ENCODE assay signal across 1 cellular context in the genomic region with DNA sequence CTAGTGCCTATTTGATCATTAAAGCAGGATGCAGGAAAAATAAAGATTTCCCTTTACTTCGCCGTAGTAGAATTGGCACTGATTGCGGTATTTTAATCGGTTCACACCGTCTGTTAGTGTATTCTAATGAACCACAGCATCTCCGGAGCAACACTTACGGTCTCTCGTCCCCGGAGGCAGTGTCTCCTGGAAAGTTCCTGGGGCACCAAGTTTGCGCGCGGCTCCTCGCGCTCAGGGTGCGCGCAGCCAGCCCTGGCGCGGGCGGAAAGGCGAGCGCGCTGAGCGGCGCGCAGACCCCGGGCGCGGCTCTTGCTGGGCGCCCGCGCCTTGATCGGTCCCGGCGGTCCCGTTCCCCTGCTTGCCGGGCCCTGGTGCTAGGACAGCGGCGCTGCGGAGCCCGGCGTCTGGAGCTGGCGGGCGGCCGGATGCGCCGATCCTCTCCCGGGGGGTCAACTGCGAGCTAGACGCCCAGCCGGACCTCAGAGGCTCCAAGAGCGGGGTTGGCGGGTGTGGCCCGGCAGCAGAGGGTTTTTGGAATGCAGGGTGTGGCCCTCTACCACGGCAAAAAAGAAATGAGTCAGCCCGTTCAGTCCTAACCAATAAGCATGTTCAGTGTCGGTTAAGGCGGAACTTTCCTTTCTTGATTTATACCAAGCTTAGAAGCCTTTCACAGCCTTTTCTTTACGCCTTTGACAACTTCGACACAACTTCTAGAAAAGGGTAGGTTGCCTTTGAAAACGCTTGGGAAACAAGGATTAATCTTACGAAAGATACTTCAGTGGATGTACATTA.
TF ChIP-seq lines count a peak whose summit lies in the region.

No MANE protein-coding gene starts in this region.

TF ChIP-seq in HEK293, 187 proteins besides CTCF, POLR2A, EP300 and RAD21 (continued from another document and continues in another):
- TF ChIP-seq, protein P1, sequence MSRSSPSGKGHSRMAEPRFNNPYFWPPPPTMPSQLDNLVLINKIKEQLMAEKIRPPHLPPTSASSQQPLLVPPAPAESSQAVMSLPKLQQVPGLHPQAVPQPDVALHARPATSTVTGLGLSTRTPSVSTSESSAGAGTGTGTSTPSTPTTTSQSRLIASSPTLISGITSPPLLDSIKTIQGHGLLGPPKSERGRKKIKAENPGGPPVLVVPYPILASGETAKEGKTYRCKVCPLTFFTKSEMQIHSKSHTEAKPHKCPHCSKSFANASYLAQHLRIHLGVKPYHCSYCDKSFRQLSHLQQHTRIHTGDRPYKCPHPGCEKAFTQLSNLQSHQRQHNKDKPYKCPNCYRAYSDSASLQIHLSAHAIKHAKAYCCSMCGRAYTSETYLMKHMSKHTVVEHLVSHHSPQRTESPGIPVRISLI (tag by site-specific recombination; IDR thresholded peaks at IDR 0.05): no peak
- TF ChIP-seq ZNF266 (tag by site-specific recombination; IDR thresholded peaks at IDR 0.05; ENCODE audit: low read depth) (no peak), ZNF146 (tag by site-specific recombination; IDR thresholded peaks at IDR 0.05) (no peak), ZNF121 (tag by site-specific recombination; IDR thresholded peaks at IDR 0.05) (no peak), ZNF707 (tag by site-specific recombination; IDR thresholded peaks at IDR 0.05) (no peak), SP3 (tag by site-specific recombination; IDR thresholded peaks at IDR 0.05) (no peak), ZNF394 (tag by site-specific recombination; IDR thresholded peaks at IDR 0.05; ENCODE audit: borderline replicate concordance) (no peak), ZBTB11 (tag by site-specific recombination; conservative IDR thresholded peaks at IDR 0.05; ENCODE audit: low read depth) (0 out of 2 replicates have a peak, but pooled peaks have one; percentile 13), ZNF155 (tag by site-specific recombination; IDR thresholded peaks at IDR 0.05) (no peak), ZNF544 (tag by site-specific recombination; IDR thresholded peaks at IDR 0.05) (no peak), SALL2 (tag by site-specific recombination; IDR thresholded peaks at IDR 0.05; ENCODE audit: borderline replicate concordance) (no peak), ZNF48 (tag by site-specific recombination; IDR thresholded peaks at IDR 0.05) (no peak), ZSCAN18 (tag by site-specific recombination; IDR thresholded peaks at IDR 0.05) (no peak), ZNF501 (tag by site-specific recombination; IDR thresholded peaks at IDR 0.05) (no peak), ZNF670 (tag by site-specific recombination; IDR thresholded peaks at IDR 0.05; ENCODE audit: low read depth) (no peak), ZSCAN4 (tag by site-specific recombination; IDR thresholded peaks at IDR 0.05) (no peak), ZNF514 (tag by site-specific recombination; IDR thresholded peaks at IDR 0.05) (no peak), ZNF621 (tag by site-specific recombination; IDR thresholded peaks at IDR 0.05) (no peak), FEZF1 (tag by site-specific recombination; IDR thresholded peaks at IDR 0.05) (no peak), HOXC10 (CRISPR knock-in tag; IDR thresholded peaks at IDR 0.05) (no peak), ZNF433 (tag by site-specific recombination; IDR thresholded peaks at IDR 0.05; ENCODE audit: low read depth) (no peak), ZNF704 (tag by site-specific recombination; IDR thresholded peaks at IDR 0.05) (no peak), ZNF114 (tag by site-specific recombination; IDR thresholded peaks at IDR 0.05) (no peak), ZBTB20 (tag by site-specific recombination; IDR thresholded peaks at IDR 0.05) (peak; percentile 52; the same call in 1 of the 2 replicates), ZNF549 (tag by site-specific recombination; IDR thresholded peaks at IDR 0.05) (no peak), ZNF513 (tag by site-specific recombination; IDR thresholded peaks at IDR 0.05) (no peak), ZNF398 (tag by site-specific recombination; IDR thresholded peaks at IDR 0.05) (no peak), ZNF354C (tag by site-specific recombination; IDR thresholded peaks at IDR 0.05; ENCODE audit: borderline replicate concordance, low read depth) (no peak), ZSCAN23 (tag by site-specific recombination; IDR thresholded peaks at IDR 0.05) (no peak), SCRT1 (tag by site-specific recombination; IDR thresholded peaks at IDR 0.05; ENCODE audit: borderline replicate concordance) (no peak), KLF16 (tag by site-specific recombination; IDR thresholded peaks at IDR 0.05) (no peak), ZNF561 (tag by site-specific recombination; IDR thresholded peaks at IDR 0.05; ENCODE audit: borderline replicate concordance) (peak; percentile 80; the same call in 1 of the 2 replicates), KLF9 (tag by site-specific recombination; IDR thresholded peaks at IDR 0.05; ENCODE audit: low read depth) (peak; percentile 75; the same call in 1 of the 2 replicates), PRDM6 (tag by site-specific recombination; IDR thresholded peaks at IDR 0.05) (no peak), ZNF548 (tag by site-specific recombination; IDR thresholded peaks at IDR 0.05) (no peak), TRIM28 (IDR thresholded peaks at IDR 0.05; ENCODE audit: borderline replicate concordance, low read length) (no peak), ZNF792 (tag by site-specific recombination; IDR thresholded peaks at IDR 0.05) (no peak), ZNF423 (tag by site-specific recombination; IDR thresholded peaks at IDR 0.05) (no peak), MEIS1 (CRISPR knock-in tag; IDR thresholded peaks at IDR 0.05; ENCODE audit: borderline replicate concordance) (no peak), GFI1B (tag by site-specific recombination; IDR thresholded peaks at IDR 0.05) (no peak), ZBTB17 (tag by site-specific recombination; IDR thresholded peaks at IDR 0.05) (peak; percentile 56; the same call in 1 of the 2 replicates), ZNF391 (tag by site-specific recombination; IDR thresholded peaks at IDR 0.05; ENCODE audit: borderline replicate concordance, low read depth) (no peak), ZNF654 (tag by site-specific recombination; IDR thresholded peaks at IDR 0.05; ENCODE audit: low read depth) (no peak), ZNF596 (tag by site-specific recombination; IDR thresholded peaks at IDR 0.05) (no peak), ZNF624 (tag by site-specific recombination; IDR thresholded peaks at IDR 0.05) (no peak), ZNF133 (tag by site-specific recombination; IDR thresholded peaks at IDR 0.05) (no peak), ZNF202 (tag by site-specific recombination; IDR thresholded peaks at IDR 0.05; ENCODE audit: borderline replicate concordance) (no peak)
- TF ChIP-seq, protein P2, sequence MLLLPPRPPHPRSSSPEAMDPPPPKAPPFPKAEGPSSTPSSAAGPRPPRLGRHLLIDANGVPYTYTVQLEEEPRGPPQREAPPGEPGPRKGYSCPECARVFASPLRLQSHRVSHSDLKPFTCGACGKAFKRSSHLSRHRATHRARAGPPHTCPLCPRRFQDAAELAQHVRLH (tag by site-specific recombination; IDR thresholded peaks at IDR 0.05): no peak
- TF ChIP-seq, protein P3, sequence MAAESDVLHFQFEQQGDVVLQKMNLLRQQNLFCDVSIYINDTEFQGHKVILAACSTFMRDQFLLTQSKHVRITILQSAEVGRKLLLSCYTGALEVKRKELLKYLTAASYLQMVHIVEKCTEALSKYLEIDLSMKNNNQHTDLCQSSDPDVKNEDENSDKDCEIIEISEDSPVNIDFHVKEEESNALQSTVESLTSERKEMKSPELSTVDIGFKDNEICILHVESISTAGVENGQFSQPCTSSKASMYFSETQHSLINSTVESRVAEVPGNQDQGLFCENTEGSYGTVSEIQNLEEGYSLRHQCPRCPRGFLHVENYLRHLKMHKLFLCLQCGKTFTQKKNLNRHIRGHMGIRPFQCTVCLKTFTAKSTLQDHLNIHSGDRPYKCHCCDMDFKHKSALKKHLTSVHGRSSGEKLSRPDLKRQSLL (tag by site-specific recombination; IDR thresholded peaks at IDR 0.05): no peak
